In the genomic region with DNA sequence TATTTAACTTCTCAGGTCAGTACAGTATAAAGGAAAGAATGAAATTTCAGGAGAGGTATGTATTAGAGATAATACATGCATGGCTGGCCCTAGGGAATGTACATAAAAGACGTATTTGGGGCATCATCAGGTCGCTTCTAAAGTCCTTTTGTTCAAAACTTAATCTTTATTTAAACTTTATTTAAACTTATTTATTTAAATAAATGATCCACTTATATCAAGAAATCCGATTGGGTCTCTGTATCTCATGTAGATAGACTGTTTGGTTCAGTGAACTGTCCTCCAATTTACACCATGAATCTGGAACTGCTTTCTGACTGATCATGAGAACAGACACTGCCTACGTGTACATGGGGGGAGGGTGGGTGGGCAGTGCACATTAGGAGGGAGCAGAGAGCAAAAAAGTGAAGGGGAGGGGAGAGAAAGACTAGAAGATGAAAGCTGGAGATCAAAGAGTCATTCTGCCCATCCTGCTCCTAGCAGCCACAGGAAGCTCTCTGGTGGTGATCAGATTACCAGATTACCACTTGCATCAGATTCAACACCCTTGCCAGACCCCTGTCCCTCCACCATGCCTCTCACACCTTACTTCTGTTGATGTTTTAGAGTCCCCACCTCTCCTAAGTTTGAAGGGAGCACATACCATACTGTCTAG, we compare ENCODE assay signal across 1 cellular context.
TF ChIP-seq lines count a peak whose summit lies in the region.

No MANE protein-coding gene starts in this region.

TF ChIP-seq in HepG2, 621 proteins besides CTCF, POLR2A, EP300 and RAD21 (continued from another document and continues in another):
- 0 out of 2 replicates have a peak, but pooled peaks have one; percentile 46 for TF ChIP-seq ZMAT3 (CRISPR knock-in tag; conservative IDR thresholded peaks at IDR 0.05)
- no peak for TF ChIP-seq ZNF747 (CRISPR knock-in tag; IDR thresholded peaks at IDR 0.05; ENCODE audit: borderline replicate concordance)
- peak; percentile 28 for TF ChIP-seq ASH2L (IDR thresholded peaks at IDR 0.05; ENCODE audit: insufficient read length, low read depth, low read length)
- TF ChIP-seq PCBP1 (IDR thresholded peaks at IDR 0.05; ENCODE audit: borderline replicate concordance, low read depth, low read length): no peak
- TF ChIP-seq, protein P1, sequence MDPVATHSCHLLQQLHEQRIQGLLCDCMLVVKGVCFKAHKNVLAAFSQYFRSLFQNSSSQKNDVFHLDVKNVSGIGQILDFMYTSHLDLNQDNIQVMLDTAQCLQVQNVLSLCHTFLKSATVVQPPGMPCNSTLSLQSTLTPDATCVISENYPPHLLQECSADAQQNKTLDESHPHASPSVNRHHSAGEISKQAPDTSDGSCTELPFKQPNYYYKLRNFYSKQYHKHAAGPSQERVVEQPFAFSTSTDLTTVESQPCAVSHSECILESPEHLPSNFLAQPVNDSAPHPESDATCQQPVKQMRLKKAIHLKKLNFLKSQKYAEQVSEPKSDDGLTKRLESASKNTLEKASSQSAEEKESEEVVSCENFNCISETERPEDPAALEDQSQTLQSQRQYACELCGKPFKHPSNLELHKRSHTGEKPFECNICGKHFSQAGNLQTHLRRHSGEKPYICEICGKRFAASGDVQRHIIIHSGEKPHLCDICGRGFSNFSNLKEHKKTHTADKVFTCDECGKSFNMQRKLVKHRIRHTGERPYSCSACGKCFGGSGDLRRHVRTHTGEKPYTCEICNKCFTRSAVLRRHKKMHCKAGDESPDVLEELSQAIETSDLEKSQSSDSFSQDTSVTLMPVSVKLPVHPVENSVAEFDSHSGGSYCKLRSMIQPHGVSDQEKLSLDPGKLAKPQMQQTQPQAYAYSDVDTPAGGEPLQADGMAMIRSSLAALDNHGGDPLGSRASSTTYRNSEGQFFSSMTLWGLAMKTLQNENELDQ (CRISPR knock-in tag; IDR thresholded peaks at IDR 0.05; ENCODE audit: borderline replicate concordance): no peak
- TF ChIP-seq, protein P2, sequence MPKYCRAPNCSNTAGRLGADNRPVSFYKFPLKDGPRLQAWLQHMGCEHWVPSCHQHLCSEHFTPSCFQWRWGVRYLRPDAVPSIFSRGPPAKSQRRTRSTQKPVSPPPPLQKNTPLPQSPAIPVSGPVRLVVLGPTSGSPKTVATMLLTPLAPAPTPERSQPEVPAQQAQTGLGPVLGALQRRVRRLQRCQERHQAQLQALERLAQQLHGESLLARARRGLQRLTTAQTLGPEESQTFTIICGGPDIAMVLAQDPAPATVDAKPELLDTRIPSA (CRISPR knock-in tag; IDR thresholded peaks at IDR 0.05; ENCODE audit: borderline replicate concordance): no peak
- TF ChIP-seq ZNF766 (CRISPR knock-in tag; IDR thresholded peaks at IDR 0.05; ENCODE audit: borderline replicate concordance): no peak
- no peak for TF ChIP-seq TARDBP (CRISPR knock-in tag; IDR thresholded peaks at IDR 0.05)
- no peak for TF ChIP-seq ZNF713 (CRISPR knock-in tag; IDR thresholded peaks at IDR 0.05)
- TF ChIP-seq, protein P3, sequence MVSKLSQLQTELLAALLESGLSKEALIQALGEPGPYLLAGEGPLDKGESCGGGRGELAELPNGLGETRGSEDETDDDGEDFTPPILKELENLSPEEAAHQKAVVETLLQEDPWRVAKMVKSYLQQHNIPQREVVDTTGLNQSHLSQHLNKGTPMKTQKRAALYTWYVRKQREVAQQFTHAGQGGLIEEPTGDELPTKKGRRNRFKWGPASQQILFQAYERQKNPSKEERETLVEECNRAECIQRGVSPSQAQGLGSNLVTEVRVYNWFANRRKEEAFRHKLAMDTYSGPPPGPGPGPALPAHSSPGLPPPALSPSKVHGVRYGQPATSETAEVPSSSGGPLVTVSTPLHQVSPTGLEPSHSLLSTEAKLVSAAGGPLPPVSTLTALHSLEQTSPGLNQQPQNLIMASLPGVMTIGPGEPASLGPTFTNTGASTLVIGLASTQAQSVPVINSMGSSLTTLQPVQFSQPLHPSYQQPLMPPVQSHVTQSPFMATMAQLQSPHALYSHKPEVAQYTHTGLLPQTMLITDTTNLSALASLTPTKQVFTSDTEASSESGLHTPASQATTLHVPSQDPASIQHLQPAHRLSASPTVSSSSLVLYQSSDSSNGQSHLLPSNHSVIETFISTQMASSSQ (IDR thresholded peaks at IDR 0.05; ENCODE audit: low read depth): peak; percentile 73
- TF ChIP-seq, protein P3 (CRISPR knock-in tag; IDR thresholded peaks at IDR 0.05; ENCODE audit: borderline replicate concordance): peak; percentile 84; the same call in 1 of the 2 replicates
- TF ChIP-seq, protein P4, sequence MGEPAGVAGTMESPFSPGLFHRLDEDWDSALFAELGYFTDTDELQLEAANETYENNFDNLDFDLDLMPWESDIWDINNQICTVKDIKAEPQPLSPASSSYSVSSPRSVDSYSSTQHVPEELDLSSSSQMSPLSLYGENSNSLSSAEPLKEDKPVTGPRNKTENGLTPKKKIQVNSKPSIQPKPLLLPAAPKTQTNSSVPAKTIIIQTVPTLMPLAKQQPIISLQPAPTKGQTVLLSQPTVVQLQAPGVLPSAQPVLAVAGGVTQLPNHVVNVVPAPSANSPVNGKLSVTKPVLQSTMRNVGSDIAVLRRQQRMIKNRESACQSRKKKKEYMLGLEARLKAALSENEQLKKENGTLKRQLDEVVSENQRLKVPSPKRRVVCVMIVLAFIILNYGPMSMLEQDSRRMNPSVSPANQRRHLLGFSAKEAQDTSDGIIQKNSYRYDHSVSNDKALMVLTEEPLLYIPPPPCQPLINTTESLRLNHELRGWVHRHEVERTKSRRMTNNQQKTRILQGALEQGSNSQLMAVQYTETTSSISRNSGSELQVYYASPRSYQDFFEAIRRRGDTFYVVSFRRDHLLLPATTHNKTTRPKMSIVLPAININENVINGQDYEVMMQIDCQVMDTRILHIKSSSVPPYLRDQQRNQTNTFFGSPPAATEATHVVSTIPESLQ (CRISPR knock-in tag; conservative IDR thresholded peaks at IDR 0.05): no peak
- TF ChIP-seq, protein P5, sequence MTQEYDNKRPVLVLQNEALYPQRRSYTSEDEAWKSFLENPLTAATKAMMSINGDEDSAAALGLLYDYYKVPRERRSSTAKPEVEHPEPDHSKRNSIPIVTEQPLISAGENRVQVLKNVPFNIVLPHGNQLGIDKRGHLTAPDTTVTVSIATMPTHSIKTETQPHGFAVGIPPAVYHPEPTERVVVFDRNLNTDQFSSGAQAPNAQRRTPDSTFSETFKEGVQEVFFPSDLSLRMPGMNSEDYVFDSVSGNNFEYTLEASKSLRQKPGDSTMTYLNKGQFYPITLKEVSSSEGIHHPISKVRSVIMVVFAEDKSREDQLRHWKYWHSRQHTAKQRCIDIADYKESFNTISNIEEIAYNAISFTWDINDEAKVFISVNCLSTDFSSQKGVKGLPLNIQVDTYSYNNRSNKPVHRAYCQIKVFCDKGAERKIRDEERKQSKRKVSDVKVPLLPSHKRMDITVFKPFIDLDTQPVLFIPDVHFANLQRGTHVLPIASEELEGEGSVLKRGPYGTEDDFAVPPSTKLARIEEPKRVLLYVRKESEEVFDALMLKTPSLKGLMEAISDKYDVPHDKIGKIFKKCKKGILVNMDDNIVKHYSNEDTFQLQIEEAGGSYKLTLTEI (CRISPR knock-in tag; conservative IDR thresholded peaks at IDR 0.05): no peak
- peak; percentile 56; the same call in 1 of the 2 replicates for TF ChIP-seq DRAP1 (CRISPR knock-in tag; IDR thresholded peaks at IDR 0.05)
- TF ChIP-seq, protein P6, sequence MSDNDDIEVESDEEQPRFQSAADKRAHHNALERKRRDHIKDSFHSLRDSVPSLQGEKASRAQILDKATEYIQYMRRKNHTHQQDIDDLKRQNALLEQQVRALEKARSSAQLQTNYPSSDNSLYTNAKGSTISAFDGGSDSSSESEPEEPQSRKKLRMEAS (IDR thresholded peaks at IDR 0.05): peak; percentile 70
- no peak for TF ChIP-seq ZNF547 (CRISPR knock-in tag; IDR thresholded peaks at IDR 0.05)
- peak; percentile 67; the same call in 1 of the 2 replicates for TF ChIP-seq CBX5 (CRISPR knock-in tag; IDR thresholded peaks at IDR 0.05; ENCODE audit: borderline replicate concordance)
- no peak for TF ChIP-seq STAG1 (CRISPR knock-in tag; IDR thresholded peaks at IDR 0.05)
- TF ChIP-seq SMARCC2 (IDR thresholded peaks at IDR 0.05): no peak
- TF ChIP-seq YEATS2 (CRISPR knock-in tag; IDR thresholded peaks at IDR 0.05; ENCODE audit: borderline replicate concordance): no peak
- TF ChIP-seq, protein P7, sequence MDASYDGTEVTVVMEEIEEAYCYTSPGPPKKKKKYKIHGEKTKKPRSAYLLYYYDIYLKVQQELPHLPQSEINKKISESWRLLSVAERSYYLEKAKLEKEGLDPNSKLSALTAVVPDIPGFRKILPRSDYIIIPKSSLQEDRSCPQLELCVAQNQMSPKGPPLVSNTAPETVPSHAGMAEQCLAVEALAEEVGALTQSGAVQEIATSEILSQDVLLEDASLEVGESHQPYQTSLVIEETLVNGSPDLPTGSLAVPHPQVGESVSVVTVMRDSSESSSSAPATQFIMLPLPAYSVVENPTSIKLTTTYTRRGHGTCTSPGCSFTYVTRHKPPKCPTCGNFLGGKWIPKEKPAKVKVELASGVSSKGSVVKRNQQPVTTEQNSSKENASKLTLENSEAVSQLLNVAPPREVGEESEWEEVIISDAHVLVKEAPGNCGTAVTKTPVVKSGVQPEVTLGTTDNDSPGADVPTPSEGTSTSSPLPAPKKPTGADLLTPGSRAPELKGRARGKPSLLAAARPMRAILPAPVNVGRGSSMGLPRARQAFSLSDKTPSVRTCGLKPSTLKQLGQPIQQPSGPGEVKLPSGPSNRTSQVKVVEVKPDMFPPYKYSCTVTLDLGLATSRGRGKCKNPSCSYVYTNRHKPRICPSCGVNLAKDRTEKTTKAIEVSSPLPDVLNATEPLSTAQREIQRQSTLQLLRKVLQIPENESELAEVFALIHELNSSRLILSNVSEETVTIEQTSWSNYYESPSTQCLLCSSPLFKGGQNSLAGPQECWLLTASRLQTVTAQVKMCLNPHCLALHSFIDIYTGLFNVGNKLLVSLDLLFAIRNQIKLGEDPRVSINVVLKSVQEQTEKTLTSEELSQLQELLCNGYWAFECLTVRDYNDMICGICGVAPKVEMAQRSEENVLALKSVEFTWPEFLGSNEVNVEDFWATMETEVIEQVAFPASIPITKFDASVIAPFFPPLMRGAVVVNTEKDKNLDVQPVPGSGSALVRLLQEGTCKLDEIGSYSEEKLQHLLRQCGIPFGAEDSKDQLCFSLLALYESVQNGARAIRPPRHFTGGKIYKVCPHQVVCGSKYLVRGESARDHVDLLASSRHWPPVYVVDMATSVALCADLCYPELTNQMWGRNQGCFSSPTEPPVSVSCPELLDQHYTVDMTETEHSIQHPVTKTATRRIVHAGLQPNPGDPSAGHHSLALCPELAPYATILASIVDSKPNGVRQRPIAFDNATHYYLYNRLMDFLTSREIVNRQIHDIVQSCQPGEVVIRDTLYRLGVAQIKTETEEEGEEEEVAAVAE (CRISPR knock-in tag; IDR thresholded peaks at IDR 0.05; ENCODE audit: borderline replicate concordance): 0 out of 2 replicates have a peak, but pooled peaks have one; percentile 72
- TF ChIP-seq SSRP1 (CRISPR knock-in tag; IDR thresholded peaks at IDR 0.05): peak; percentile 60; the same call in 1 of the 2 replicates
- TF ChIP-seq ZSCAN12 (CRISPR knock-in tag; IDR thresholded peaks at IDR 0.05): no peak
- TF ChIP-seq ZNF326 (CRISPR knock-in tag; IDR thresholded peaks at IDR 0.05; ENCODE audit: borderline replicate concordance): no peak
- no peak for TF ChIP-seq ZNF839 (CRISPR knock-in tag; IDR thresholded peaks at IDR 0.05; ENCODE audit: borderline replicate concordance)
- TF ChIP-seq, protein P8, sequence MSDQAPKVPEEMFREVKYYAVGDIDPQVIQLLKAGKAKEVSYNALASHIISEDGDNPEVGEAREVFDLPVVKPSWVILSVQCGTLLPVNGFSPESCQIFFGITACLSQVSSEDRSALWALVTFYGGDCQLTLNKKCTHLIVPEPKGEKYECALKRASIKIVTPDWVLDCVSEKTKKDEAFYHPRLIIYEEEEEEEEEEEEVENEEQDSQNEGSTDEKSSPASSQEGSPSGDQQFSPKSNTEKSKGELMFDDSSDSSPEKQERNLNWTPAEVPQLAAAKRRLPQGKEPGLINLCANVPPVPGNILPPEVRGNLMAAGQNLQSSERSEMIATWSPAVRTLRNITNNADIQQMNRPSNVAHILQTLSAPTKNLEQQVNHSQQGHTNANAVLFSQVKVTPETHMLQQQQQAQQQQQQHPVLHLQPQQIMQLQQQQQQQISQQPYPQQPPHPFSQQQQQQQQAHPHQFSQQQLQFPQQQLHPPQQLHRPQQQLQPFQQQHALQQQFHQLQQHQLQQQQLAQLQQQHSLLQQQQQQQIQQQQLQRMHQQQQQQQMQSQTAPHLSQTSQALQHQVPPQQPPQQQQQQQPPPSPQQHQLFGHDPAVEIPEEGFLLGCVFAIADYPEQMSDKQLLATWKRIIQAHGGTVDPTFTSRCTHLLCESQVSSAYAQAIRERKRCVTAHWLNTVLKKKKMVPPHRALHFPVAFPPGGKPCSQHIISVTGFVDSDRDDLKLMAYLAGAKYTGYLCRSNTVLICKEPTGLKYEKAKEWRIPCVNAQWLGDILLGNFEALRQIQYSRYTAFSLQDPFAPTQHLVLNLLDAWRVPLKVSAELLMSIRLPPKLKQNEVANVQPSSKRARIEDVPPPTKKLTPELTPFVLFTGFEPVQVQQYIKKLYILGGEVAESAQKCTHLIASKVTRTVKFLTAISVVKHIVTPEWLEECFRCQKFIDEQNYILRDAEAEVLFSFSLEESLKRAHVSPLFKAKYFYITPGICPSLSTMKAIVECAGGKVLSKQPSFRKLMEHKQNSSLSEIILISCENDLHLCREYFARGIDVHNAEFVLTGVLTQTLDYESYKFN (CRISPR knock-in tag; conservative IDR thresholded peaks at IDR 0.05): peak; percentile 92
- no peak for TF ChIP-seq CCDC6 (CRISPR knock-in tag; IDR thresholded peaks at IDR 0.05)
- TF ChIP-seq, protein P9, sequence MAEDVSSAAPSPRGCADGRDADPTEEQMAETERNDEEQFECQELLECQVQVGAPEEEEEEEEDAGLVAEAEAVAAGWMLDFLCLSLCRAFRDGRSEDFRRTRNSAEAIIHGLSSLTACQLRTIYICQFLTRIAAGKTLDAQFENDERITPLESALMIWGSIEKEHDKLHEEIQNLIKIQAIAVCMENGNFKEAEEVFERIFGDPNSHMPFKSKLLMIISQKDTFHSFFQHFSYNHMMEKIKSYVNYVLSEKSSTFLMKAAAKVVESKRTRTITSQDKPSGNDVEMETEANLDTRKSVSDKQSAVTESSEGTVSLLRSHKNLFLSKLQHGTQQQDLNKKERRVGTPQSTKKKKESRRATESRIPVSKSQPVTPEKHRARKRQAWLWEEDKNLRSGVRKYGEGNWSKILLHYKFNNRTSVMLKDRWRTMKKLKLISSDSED (CRISPR knock-in tag; IDR thresholded peaks at IDR 0.05): no peak
- peak; percentile 50 for TF ChIP-seq POLR2G (IDR thresholded peaks at IDR 0.05; ENCODE audit: low read depth, low read length)
- 0 out of 2 replicates have a peak, but pooled peaks have one; percentile 47 for TF ChIP-seq RFXANK (CRISPR knock-in tag; IDR thresholded peaks at IDR 0.05)
- 0 out of 2 replicates have a peak, but pooled peaks have one; percentile 34 for TF ChIP-seq NAIF1 (CRISPR knock-in tag; IDR thresholded peaks at IDR 0.05; ENCODE audit: borderline replicate concordance)
